8 cellular contexts compared by ENCODE assay signal in the genomic region with DNA sequence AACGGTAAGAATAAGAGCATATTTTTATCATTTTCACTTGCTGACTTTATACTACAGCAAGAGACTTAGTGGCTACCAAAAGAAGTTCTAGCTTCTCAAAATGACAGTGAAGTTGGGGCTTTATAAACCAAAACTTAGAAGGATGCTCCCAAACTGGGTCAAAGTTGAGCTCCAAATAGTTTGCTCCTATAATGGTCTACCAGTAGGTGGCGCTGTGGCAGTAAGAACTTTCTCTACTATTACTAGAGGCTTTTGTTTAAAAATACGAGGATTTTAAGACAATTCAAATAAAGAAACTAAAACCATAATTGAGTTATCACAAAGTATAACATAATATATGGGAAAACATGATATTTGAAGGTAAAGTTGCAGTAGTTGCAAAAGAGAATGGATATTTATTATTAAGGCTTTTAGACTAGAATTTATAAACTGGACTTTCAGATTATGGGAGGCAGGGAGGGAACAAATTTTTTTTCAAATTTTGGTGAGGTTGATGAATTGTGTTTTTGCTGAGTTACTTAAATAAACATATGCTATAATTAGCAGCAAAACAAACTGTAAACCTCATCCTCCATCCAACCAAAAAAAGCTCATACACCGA.
A peak's percentile ranks its signal among the peaks of the same experiment; 100 is the strongest.
DNase-seq lines count a peak whose midpoint lies in the region; ATAC-seq and TF ChIP-seq lines count a peak whose summit lies in the region.

No MANE protein-coding gene starts in this region.

- ATAC-seq in psoas muscle (peak; percentile 53 to 81 (median 72)), GM21447 (IDR thresholded peaks at IDR 0.05; ENCODE audit: unreplicated experiment) (no peak), HG03097 (IDR thresholded peaks at IDR 0.05; ENCODE audit: low FRiP score, unreplicated experiment) (no peak)

- no peaks in the 10 kb centered on the region for H3K9me3 Mint-ChIP-seq in CD8-positive, alpha-beta memory T cell
- H3K9me3 Mint-ChIP-seq in activated naive CD4-positive, alpha-beta T cell treated with anti-CD3 and anti-CD28 coated beads for 36 hours, result no peaks in the 10 kb centered on the region

- H3K36me3 Mint-ChIP-seq in CD8-positive, alpha-beta memory T cell, result peaks cover 0 to 7% (median 3%) of the 10 kb centered on the region in 3 donors
- H3K36me3 Mint-ChIP-seq in activated naive CD4-positive, alpha-beta T cell treated with anti-CD3 and anti-CD28 coated beads for 36 hours (ENCODE audit: low read depth), result no peaks in the 10 kb centered on the region

- TF ChIP-seq CTCF in psoas muscle (IDR thresholded peaks at IDR 0.05), result peak; percentile 94

- in situ Hi-C loops in SK-MEL-5 (cut with HindIII; ENCODE audit: low pct_unique_long_range_greater_than_20kb, low sequenced_read_pairs), result no loop called here

- CTCF ChIA-PET in CD8-positive, alpha-beta memory T cell (lab: Charles Lee), result interaction anchor here (0.7 to 5.9 kb wide), 9 partner anchors 9 to 196 kb away, joined by 3 to 81 read pairs (median 4); a partner anchor contains a TSS
- CTCF ChIA-PET in activated naive CD4-positive, alpha-beta T cell treated with anti-CD3 and anti-CD28 coated beads for 36 hours (lab: Charles Lee), result interaction anchor here (0.7 to 8.3 kb wide), 26 partner anchors 10 to 446 kb away, joined by 3 to 131 read pairs (median 4); a partner anchor contains a TSS

- no peak overlapping the region for H3K4me3 Mint-ChIP-seq in CD8-positive, alpha-beta memory T cell
- H3K4me3 Mint-ChIP-seq in activated naive CD4-positive, alpha-beta T cell treated with anti-CD3 and anti-CD28 coated beads for 36 hours, result no peak overlapping the region

- H3K27me3 Mint-ChIP-seq in CD8-positive, alpha-beta memory T cell, result peaks cover 0 to 1% of the 10 kb centered on the region in 2 donors
- no peaks in the 10 kb centered on the region for H3K27me3 Mint-ChIP-seq in activated naive CD4-positive, alpha-beta T cell treated with anti-CD3 and anti-CD28 coated beads for 36 hours (ENCODE audit: low read depth)

- H3K9me3 ChIP-seq in CD8-positive, alpha-beta memory T cell (ENCODE audit: low read length), result no peaks in the 10 kb centered on the region
- H3K9me3 ChIP-seq in psoas muscle, result no peaks in the 10 kb centered on the region

- no peak overlapping the region for H3K4me3 ChIP-seq in CD8-positive, alpha-beta memory T cell (ENCODE audit: low read length)
- H3K4me3 ChIP-seq in psoas muscle, result no peak overlapping the region

- H3K27ac Mint-ChIP-seq in CD8-positive, alpha-beta memory T cell, result peak overlapping the region in 1 of 8 donors; percentile 26
- no peak overlapping the region for H3K27ac Mint-ChIP-seq in activated naive CD4-positive, alpha-beta T cell treated with anti-CD3 and anti-CD28 coated beads for 36 hours

- no peaks in the 10 kb centered on the region for H3K4me1 Mint-ChIP-seq in CD8-positive, alpha-beta memory T cell
- H3K4me1 Mint-ChIP-seq in activated naive CD4-positive, alpha-beta T cell treated with anti-CD3 and anti-CD28 coated beads for 36 hours (ENCODE audit: low read depth), result no peaks in the 10 kb centered on the region

- 31 to 44% (median 36%) methylated on average over 4 of the region's 4 CpGs for WGBS in psoas muscle, 3 donors

- H3K4me1 ChIP-seq in CD8-positive, alpha-beta memory T cell (ENCODE audit: insufficient read depth, low read length), result no peaks in the 10 kb centered on the region
- H3K4me1 ChIP-seq in psoas muscle, result peaks cover 41% of the 10 kb centered on the region

- POLR2A ChIA-PET in CD8-positive, alpha-beta memory T cell (lab: Charles Lee), result interaction anchor here (1.6 kb wide), 1 partner anchor 75 kb away, joined by 9 read pairs; a partner anchor contains a TSS

- H3K27me3 ChIP-seq in CD8-positive, alpha-beta memory T cell (ENCODE audit: insufficient read depth, low read length, poor library complexity, severe bottlenecking), result no peaks in the 10 kb centered on the region
- H3K27me3 ChIP-seq in psoas muscle (ENCODE audit: insufficient read depth in 3 of 3, low read length in 2 of 3), result no peaks in the 10 kb centered on the region

- DNase-seq in CD8-positive, alpha-beta memory T cell, result peak; percentile 43 to 68 (median 55)
- DNase-seq in HuH-7.5 (ENCODE audit: low spot score), result peak; percentile 12
- peak; percentile 67 for DNase-seq in SK-MEL-5 (ENCODE audit: low read depth, low spot score)
- DNase-seq in activated naive CD4-positive, alpha-beta T cell treated with anti-CD3 and anti-CD28 coated beads for 36 hours, result peak; percentile 87
- peak; percentile 31 for DNase-seq in glomerular endothelial cell (ENCODE audit: extremely low read depth, low read depth, low spot score)
- DNase-seq in psoas muscle, result peak; percentile 35 to 65

- no peak overlapping the region for H3K27ac ChIP-seq in CD8-positive, alpha-beta memory T cell (ENCODE audit: low read depth, low read length)
- H3K27ac ChIP-seq in psoas muscle, result peak overlapping the region; percentile 58

- H3K36me3 ChIP-seq in CD8-positive, alpha-beta memory T cell (ENCODE audit: insufficient read depth, low read length), result no peaks in the 10 kb centered on the region
- no peaks in the 10 kb centered on the region for H3K36me3 ChIP-seq in psoas muscle (ENCODE audit: insufficient read depth in 1 of 2, low read depth in 1 of 2)

- intact Hi-C loops in activated naive CD4-positive, alpha-beta T cell treated with anti-CD3 and anti-CD28 coated beads for 36 hours (cut with micrococcal nuclease), result loop anchor here (1.0 to 10.0 kb wide), 4 partner anchors 76 to 481 kb away; a partner anchor contains a TSS
- intact Hi-C loops in psoas muscle (cut with DNase I), result loop anchor here (2.0 to 10.0 kb wide), 4 partner anchors 34 to 194 kb away; no protein-coding TSS in a partner anchor

Comparison
In these comparisons a context has a peak if more than half of its experiments do, and no peak if none do; other contexts are left out.
1. DNase-seq: peak in every context shown above with its lines; median percentile 87 in activated naive CD4-positive, alpha-beta T cell treated with anti-CD3 and anti-CD28 coated beads for 36 hours; 67 in SK-MEL-5; 55 in CD8-positive, alpha-beta memory T cell; 50 in psoas muscle; 31 in glomerular endothelial cell; 12 in HuH-7.5.
2. ATAC-seq: peak in psoas muscle (4 of 4); none in GM21447 (single experiment) and HG03097 (single experiment).